In genomic region chr3:104088738-104089137, GRCh38 we compare ENCODE assay signal across 24 cellular contexts.
"Had no signal": no experiment of that assay in that cellular context is flagged by ENCODE, and none has a peak within 500 bp of the region (broad histone marks: within the 10 kb centered on the region; RNA-seq: fewer than 3 reads in every experiment).

No MANE protein-coding gene starts in this region.

- H3K27ac ChIP-seq: stomach, suprapubic skin, testis, thoracic aorta, thyroid gland, tibial artery, transverse colon, upper lobe of left lung, upper lobe of right lung, uterus, vagina had no signal

- DNase-seq: stimulated activated CD4-positive, alpha-beta T cell treated with anti-CD3 and anti-CD28 coated beads, Interleukin-2, amount 100 ng/mL, for 24 hours; stimulated activated CD4-positive, alpha-beta T cell treated with anti-CD3 and anti-CD28 coated beads, Interleukin-2, amount 100 ng/mL, for 48 hours; stimulated activated CD4-positive, alpha-beta T cell treated with anti-CD3 and anti-CD28 coated beads, Interleukin-4, amount 100 ng/mL, for 1 hour; stimulated activated CD4-positive, alpha-beta T cell treated with anti-CD3 and anti-CD28 coated beads, Interleukin-4, amount 100 ng/mL, for 24 hours; stimulated activated CD4-positive, alpha-beta T cell treated with anti-CD3 and anti-CD28 coated beads, Interleukin-4, amount 100 ng/mL, for 4 hours; stimulated activated CD8-positive, alpha-beta memory T cell treated with anti-CD3 and anti-CD28 coated beads, Interleukin-4, amount 100 ng/mL, for 48 hours; stimulated activated naive B cell treated with anti-CD40 and anti-IgM and Interleukin-4, amounts not matched to agents 10 μg/mL and 1 μg/mL and 100 μg/mL, for 72 hours; stimulated activated naive CD4-positive, alpha-beta T cell; stimulated activated naive CD4-positive, alpha-beta T cell treated with Interleukin-2 at 50 U/mL for 16 hours; stimulated activated naive CD8-positive, alpha-beta T cell treated with anti-CD3 and anti-CD28 coated beads, Interleukin-15, amount 100 ng/mL, for 72 hours; stimulated activated naive CD8-positive, alpha-beta T cell treated with anti-CD3 and anti-CD28 coated beads, Interleukin-15, Interleukin-2, amounts not matched to agents 100 U/mL and 50 U/mL, for 24 hours; stomach; substantia nigra; testis; thyroid gland; tibial artery; transverse colon; trophoblast cell; upper lobe of left lung; upper lobe of right lung; uterus had no signal

- H3K9me3 ChIP-seq: testis, thoracic aorta, thyroid gland, tibial artery, upper lobe of right lung, uterus, vagina had no signal

- H3K4me3 ChIP-seq: stomach, suprapubic skin, testis, thoracic aorta, thyroid gland, tibial artery, transverse colon, upper lobe of left lung, upper lobe of right lung, uterus, vagina had no signal

- H3K4me1 ChIP-seq: stomach, suprapubic skin, testis, thyroid gland, tibial artery, transverse colon, upper lobe of left lung, upper lobe of right lung, uterus, vagina had no signal

- H3K36me3 ChIP-seq: stomach, suprapubic skin, thoracic aorta, thyroid gland, tibial artery, transverse colon, upper lobe of left lung, upper lobe of right lung, uterus, vagina had no signal

- H3K27me3 ChIP-seq: stomach, suprapubic skin, testis, thyroid gland, tibial artery, transverse colon, upper lobe of left lung, upper lobe of right lung, uterus, vagina had no signal
